8 cellular contexts compared by ENCODE assay signal in the genomic region with DNA sequence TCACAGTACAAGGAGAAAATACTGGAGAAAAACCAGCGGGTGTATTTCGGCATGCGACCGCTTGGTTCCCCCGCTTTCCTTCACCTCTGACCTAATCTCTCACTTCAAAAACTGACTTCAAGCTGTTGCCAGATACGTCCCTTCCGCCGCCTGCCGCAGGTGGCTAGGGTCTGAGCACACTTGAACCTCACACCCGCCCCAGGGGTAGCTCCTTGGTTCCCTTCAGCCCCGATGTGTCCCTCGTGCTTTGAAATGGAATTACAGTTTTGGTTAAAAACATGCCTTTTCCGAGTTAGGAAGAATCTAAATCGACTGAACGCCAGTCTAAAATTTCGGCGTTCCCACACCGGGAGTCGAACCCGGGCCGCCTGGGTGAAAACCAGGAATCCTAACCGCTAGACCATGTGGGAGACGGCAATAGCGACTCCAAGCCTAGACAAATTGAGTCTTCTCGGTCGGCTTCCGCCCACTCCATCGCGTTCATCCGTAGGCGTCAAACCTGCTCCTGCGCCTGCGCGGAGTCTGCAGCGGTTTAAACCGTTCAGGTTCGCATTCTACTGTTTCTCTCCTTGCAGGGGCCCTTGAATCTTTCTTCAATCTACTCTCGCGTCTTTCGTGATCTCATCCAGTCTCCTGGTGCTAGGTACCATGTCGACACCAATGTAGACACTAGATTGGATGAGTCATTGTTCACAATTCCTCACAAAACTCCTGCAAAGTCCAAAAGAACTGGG.
DNase-seq lines count a peak whose midpoint lies in the region; ATAC-seq and TF ChIP-seq lines count a peak whose summit lies in the region.

No MANE protein-coding gene starts in this region.

- H2BK5ac ChIP-seq in trophoblast cell (ENCODE audit: low read depth, low read length, poor library complexity), result peak overlapping the region; percentile 63

- no peak overlapping the region for H2BK12ac ChIP-seq in trophoblast cell (ENCODE audit: low read length)

- peak overlapping the region; percentile 57 for H3K4me2 ChIP-seq in trophoblast cell (ENCODE audit: low read length)

- DNase-seq in NCI-H1417 treated with DMSO at 0.1 percent for 48 hours (lab: John Stamatoyannopoulos, UW) (peak; percentile 89), SW480 (ENCODE audit: low spot score) (peak; percentile 94), amniotic epithelial cell (ENCODE audit: low read depth) (peak; percentile 97), heart right ventricle (peak; percentile 96 to 97), trophoblast cell (peak; percentile 98 to 99), transverse colon (peak; percentile 98)

- H3K27ac ChIP-seq in heart right ventricle, result peak overlapping the region; percentile 84 to 96 (median 91)
- peak overlapping the region; percentile 97 for H3K27ac ChIP-seq in trophoblast cell (ENCODE audit: low read depth, low read length)
- peak overlapping the region; percentile 90 to 94 (median 92) for H3K27ac ChIP-seq in transverse colon

- H4K12ac ChIP-seq in trophoblast cell (ENCODE audit: low read depth, low read length), result peak overlapping the region; percentile 45

- TF ChIP-seq EP300 in transverse colon (IDR thresholded peaks at IDR 0.05; ENCODE audit: low read depth), result no peak

- TF ChIP-seq CTCF in GM12872 (IDR thresholded peaks at IDR 0.05; ENCODE audit: insufficient read depth, low read depth, low read length), result peak; percentile 60
- TF ChIP-seq CTCF in heart right ventricle (IDR thresholded peaks at IDR 0.05), result peak in 6 of 9 donors; percentile 26 to 58 (median 42)
- TF ChIP-seq CTCF in transverse colon (IDR thresholded peaks at IDR 0.05), result peak; percentile 44 to 93 (median 53)

- H4K91ac ChIP-seq in trophoblast cell (ENCODE audit: low read depth, low read length), result peak overlapping the region; percentile 58

- H3K9ac ChIP-seq in trophoblast cell (ENCODE audit: low read length), result peak overlapping the region; percentile 38

- intact Hi-C loops in heart right ventricle (cut with DNase I) (loop anchor here in 5 of 10 donors (1.0 to 5.0 kb wide), 5 partner anchors 50 to 341 kb away; partner anchors contain the start of gene TSC22D1 (in 2 of the 5)), transverse colon (cut with DNase I; ENCODE audit: low total_unique reads) (no loop called here)

- H3K23ac ChIP-seq in trophoblast cell (ENCODE audit: low read length), result no peak overlapping the region

- peak overlapping the region; percentile 50 for H2BK120ac ChIP-seq in trophoblast cell (ENCODE audit: insufficient read depth, low read length, poor library complexity)

- 0 to 1% methylated on average over 41 of the region's 41 CpGs for WGBS in heart right ventricle, 2 donors
- no CpG with 5 or more reads among the region's 41 CpGs for WGBS in trophoblast cell (ENCODE audit: extremely low coverage, insufficient coverage, insufficient read length)
- 0% methylated on average over 7 to 41 of the region's 41 CpGs for WGBS in transverse colon (ENCODE audit: low coverage in 1 of 2), 2 donors

- no peak overlapping the region for H2AK5ac ChIP-seq in trophoblast cell (ENCODE audit: low read length)

- H3K18ac ChIP-seq in trophoblast cell (ENCODE audit: low read length), result peak overlapping the region; percentile 63

- TF ChIP-seq POLR2A in transverse colon (IDR thresholded peaks at IDR 0.05), result no peak

- H3K14ac ChIP-seq in trophoblast cell (ENCODE audit: low read length), result peak overlapping the region; percentile 55

- H3K4me3 ChIP-seq in heart right ventricle (peak overlapping the region; percentile 36 to 68 (median 54)), trophoblast cell (ENCODE audit: low read depth, low read length) (peak overlapping the region; percentile 67), transverse colon (peak overlapping the region; percentile 17 to 56 (median 36))

- H3K4me1 ChIP-seq in heart right ventricle (peaks cover 7 to 37% (median 26%) of the 10 kb centered on the region in 9 donors), trophoblast cell (ENCODE audit: control insufficient read depth in 1 of 2, insufficient read depth in 2 of 2, low read length in 2 of 2) (peaks cover 8 to 9% of the 10 kb centered on the region in 2 experiments), transverse colon (peaks cover 17 to 31% (median 24%) of the 10 kb centered on the region in 4 donors)

- H2AFZ ChIP-seq in trophoblast cell (ENCODE audit: insufficient read depth, low read length, poor library complexity), result peak overlapping the region; percentile 72

- no peaks in the 10 kb centered on the region for H3K27me3 ChIP-seq in heart right ventricle
- no peaks in the 10 kb centered on the region for H3K27me3 ChIP-seq in trophoblast cell (ENCODE audit: insufficient read depth, low read length)
- H3K27me3 ChIP-seq in transverse colon, result no peaks in the 10 kb centered on the region

- peaks cover 5% of the 10 kb centered on the region for H3K79me2 ChIP-seq in trophoblast cell (ENCODE audit: control insufficient read depth, insufficient read depth, low read length, poor library complexity)

- H3K36me3 ChIP-seq in heart right ventricle (no peaks in the 10 kb centered on the region), trophoblast cell (ENCODE audit: control insufficient read depth in 1 of 2, insufficient read depth in 2 of 2, low read length in 2 of 2) (no peaks in the 10 kb centered on the region), transverse colon (no peaks in the 10 kb centered on the region)

- no peak overlapping the region for H3K4ac ChIP-seq in trophoblast cell (ENCODE audit: low read depth, low read length)

- H3K79me1 ChIP-seq in trophoblast cell (ENCODE audit: low read length), result peaks cover 11% of the 10 kb centered on the region

- H3K9me3 ChIP-seq in heart right ventricle (no peaks in the 10 kb centered on the region), trophoblast cell (ENCODE audit: insufficient read depth, low read depth, low read length) (no peaks in the 10 kb centered on the region), transverse colon (no peaks in the 10 kb centered on the region)

- ATAC-seq in HG02763 (IDR thresholded peaks at IDR 0.05; ENCODE audit: unreplicated experiment) (peak; percentile 72), heart right ventricle (peak; percentile 87 to 96 (median 94))

- in situ Hi-C loops in transverse colon (cut with MboI; ENCODE audit: low pct_ligation_motif_present in 1 of 4, low pct_unique_long_range_greater_than_20kb in 1 of 4, low sequenced_read_pairs in 3 of 4), result no loop called here

- peak overlapping the region; percentile 59 for H4K8ac ChIP-seq in trophoblast cell (ENCODE audit: low read depth, low read length)

Comparison
In these comparisons a context has a peak if more than half of its experiments do, and no peak if none do; other contexts are left out.
1. Peak in every context shown above with its lines: DNase-seq, ATAC-seq, H3K4me3 ChIP-seq and H3K27ac ChIP-seq.